ENCODE assay signal across 1 cellular context in the genomic region with DNA sequence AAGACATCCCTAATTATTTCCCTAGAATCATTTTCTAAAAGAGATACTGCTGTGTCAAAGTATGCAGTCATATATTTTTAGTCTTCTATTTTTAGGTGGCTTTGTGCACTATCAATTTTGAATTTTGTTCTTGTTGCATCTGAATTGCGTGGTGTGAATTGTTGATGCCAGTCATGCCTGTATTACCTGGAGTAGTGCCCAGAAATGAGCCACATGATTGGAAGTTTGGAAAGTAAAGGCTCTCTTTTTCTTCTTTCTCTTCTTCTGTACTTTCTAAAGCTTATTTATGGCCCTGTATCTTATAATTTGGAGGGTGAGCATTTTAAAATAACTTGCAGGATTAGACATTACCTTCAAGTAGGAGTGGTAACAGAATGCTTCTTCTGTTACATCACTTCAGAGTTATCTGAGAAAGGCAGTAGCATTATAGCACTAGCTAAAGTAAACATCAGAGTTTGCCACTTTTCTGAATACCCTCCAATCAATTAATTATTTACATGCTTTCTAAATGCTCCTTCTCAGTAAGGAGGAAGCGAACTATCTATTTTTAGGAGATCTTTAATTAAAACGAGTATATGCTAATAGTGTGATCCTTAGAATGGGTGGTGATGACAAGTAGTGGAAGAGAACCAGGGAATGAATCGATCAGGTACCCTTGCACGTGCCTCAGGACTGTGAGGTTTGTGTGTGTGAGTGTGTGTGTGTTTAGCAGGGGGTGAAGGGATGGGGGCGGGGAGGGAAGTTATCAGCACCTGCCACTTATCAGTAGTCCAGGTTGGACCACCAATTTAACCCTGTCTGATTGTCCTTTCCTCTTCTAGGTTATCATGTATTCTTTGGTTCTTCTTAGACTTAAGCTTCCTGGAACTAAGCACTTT.
A peak's percentile ranks its signal among the peaks of the same experiment; 100 is the strongest.
TF ChIP-seq lines count a peak whose summit lies in the region.

No MANE protein-coding gene starts in this region.

TF ChIP-seq in K562, 482 proteins besides CTCF, POLR2A, EP300 and RAD21 (continued from another document):
- TF ChIP-seq TCF7 (IDR thresholded peaks at IDR 0.05; ENCODE audit: borderline replicate concordance) (no peak), GABPB2 (CRISPR knock-in tag; conservative IDR thresholded peaks at IDR 0.05) (no peak), RBM17 (IDR thresholded peaks at IDR 0.05; ENCODE audit: borderline replicate concordance, low read depth, low read length) (no peak), ERF (CRISPR knock-in tag; IDR thresholded peaks at IDR 0.05) (no peak), ZNF408 (CRISPR knock-in tag; IDR thresholded peaks at IDR 0.05; ENCODE audit: low read depth) (no peak), SP2 (IDR thresholded peaks at IDR 0.05; ENCODE audit: extremely low read depth, low read depth, low read length, poor library complexity, severe bottlenecking) (no peak), RNF2 (IDR thresholded peaks at IDR 0.05) (no peak), PPARD (CRISPR knock-in tag; IDR thresholded peaks at IDR 0.05) (no peak), HMG20A (CRISPR knock-in tag; conservative IDR thresholded peaks at IDR 0.05) (no peak), CBFA2T3 (IDR thresholded peaks at IDR 0.05) (peak; percentile 67), KLF6 (CRISPR knock-in tag; IDR thresholded peaks at IDR 0.05; ENCODE audit: borderline replicate concordance) (no peak), ZFP36 (IDR thresholded peaks at IDR 0.05; ENCODE audit: low read depth, low read length, partially characterized antibody) (no peak), MTA3 (IDR thresholded peaks at IDR 0.05; ENCODE audit: borderline replicate concordance) (no peak), MYBL2 (IDR thresholded peaks at IDR 0.05; ENCODE audit: low read depth) (no peak), MYBL2 (CRISPR knock-in tag; IDR thresholded peaks at IDR 0.05; ENCODE audit: borderline replicate concordance) (no peak), ZC3H4 (CRISPR knock-in tag; IDR thresholded peaks at IDR 0.05; ENCODE audit: borderline replicate concordance) (no peak), ZNF263 (CRISPR knock-in tag; IDR thresholded peaks at IDR 0.05; ENCODE audit: borderline replicate concordance) (no peak), KDM1A (IDR thresholded peaks at IDR 0.05) (0 out of 4 replicates have a peak, but pooled peaks of 1 of the 2 experiments have one; percentile 15), MAZ (CRISPR knock-in tag; conservative IDR thresholded peaks at IDR 0.05 in 1 of 2, IDR thresholded peaks at IDR 0.05 in 1 of 2) (no peak), ZNF282 (CRISPR knock-in tag; IDR thresholded peaks at IDR 0.05) (no peak), CEBPB (tag; IDR thresholded peaks at IDR 0.05) (no peak), CBFB (CRISPR knock-in tag; IDR thresholded peaks at IDR 0.05) (no peak), NCOR1 (IDR thresholded peaks at IDR 0.05) (peak; percentile 12; the same call in 1 of the 2 replicates), SOX6 (IDR thresholded peaks at IDR 0.05) (peak; percentile 42; the same call in 1 of the 2 replicates), ZNF253 (CRISPR knock-in tag; conservative IDR thresholded peaks at IDR 0.05) (no peak), TEAD2 (tag; IDR thresholded peaks at IDR 0.05) (no peak), NELFE (IDR thresholded peaks at IDR 0.05; ENCODE audit: insufficient read depth, insufficient read length) (no peak), ZNF766 (CRISPR knock-in tag; conservative IDR thresholded peaks at IDR 0.05) (no peak), CREBBP (IDR thresholded peaks at IDR 0.05; ENCODE audit: low read depth, low read length) (no peak), THRAP3 (IDR thresholded peaks at IDR 0.05; ENCODE audit: borderline replicate concordance) (no peak), ZBTB1 (CRISPR knock-in tag; IDR thresholded peaks at IDR 0.05; ENCODE audit: borderline replicate concordance, low read depth) (no peak), NUFIP1 (IDR thresholded peaks at IDR 0.05; ENCODE audit: partially characterized antibody) (no peak)
- TF ChIP-seq, protein P1, sequence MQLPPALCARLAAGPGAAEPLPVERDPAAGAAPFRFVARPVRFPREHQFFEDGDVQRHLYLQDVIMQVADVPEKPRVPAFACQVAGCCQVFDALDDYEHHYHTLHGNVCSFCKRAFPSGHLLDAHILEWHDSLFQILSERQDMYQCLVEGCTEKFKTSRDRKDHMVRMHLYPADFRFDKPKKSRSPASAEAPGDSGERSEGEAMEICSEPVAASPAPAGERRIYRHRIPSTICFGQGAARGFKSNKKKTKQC (CRISPR knock-in tag; IDR thresholded peaks at IDR 0.05): no peak
- TF ChIP-seq, protein P2, sequence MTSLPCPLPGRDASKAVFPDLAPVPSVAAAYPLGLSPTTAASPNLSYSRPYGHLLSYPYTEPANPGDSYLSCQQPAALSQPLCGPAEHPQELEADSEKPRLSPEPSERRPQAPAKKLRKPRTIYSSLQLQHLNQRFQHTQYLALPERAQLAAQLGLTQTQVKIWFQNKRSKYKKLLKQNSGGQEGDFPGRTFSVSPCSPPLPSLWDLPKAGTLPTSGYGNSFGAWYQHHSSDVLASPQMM (CRISPR knock-in tag; IDR thresholded peaks at IDR 0.05): no peak
- TF ChIP-seq, protein P3, sequence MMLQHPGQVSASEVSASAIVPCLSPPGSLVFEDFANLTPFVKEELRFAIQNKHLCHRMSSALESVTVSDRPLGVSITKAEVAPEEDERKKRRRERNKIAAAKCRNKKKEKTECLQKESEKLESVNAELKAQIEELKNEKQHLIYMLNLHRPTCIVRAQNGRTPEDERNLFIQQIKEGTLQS (IDR thresholded peaks at IDR 0.05): 0 out of 2 replicates have a peak, but pooled peaks have one; percentile 17
- TF ChIP-seq, protein P3 (CRISPR knock-in tag; conservative IDR thresholded peaks at IDR 0.05): no peak
- TF ChIP-seq, protein P4, sequence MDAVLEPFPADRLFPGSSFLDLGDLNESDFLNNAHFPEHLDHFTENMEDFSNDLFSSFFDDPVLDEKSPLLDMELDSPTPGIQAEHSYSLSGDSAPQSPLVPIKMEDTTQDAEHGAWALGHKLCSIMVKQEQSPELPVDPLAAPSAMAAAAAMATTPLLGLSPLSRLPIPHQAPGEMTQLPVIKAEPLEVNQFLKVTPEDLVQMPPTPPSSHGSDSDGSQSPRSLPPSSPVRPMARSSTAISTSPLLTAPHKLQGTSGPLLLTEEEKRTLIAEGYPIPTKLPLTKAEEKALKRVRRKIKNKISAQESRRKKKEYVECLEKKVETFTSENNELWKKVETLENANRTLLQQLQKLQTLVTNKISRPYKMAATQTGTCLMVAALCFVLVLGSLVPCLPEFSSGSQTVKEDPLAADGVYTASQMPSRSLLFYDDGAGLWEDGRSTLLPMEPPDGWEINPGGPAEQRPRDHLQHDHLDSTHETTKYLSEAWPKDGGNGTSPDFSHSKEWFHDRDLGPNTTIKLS (IDR thresholded peaks at IDR 0.05; ENCODE audit: borderline replicate concordance, low read depth): no peak
- TF ChIP-seq, protein P5, sequence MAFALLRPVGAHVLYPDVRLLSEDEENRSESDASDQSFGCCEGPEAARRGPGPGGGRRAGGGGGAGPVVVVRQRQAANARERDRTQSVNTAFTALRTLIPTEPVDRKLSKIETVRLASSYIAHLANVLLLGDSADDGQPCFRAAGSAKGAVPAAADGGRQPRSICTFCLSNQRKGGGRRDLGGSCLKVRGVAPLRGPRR (CRISPR knock-in tag; IDR thresholded peaks at IDR 0.05): no peak
- TF ChIP-seq, protein P6, sequence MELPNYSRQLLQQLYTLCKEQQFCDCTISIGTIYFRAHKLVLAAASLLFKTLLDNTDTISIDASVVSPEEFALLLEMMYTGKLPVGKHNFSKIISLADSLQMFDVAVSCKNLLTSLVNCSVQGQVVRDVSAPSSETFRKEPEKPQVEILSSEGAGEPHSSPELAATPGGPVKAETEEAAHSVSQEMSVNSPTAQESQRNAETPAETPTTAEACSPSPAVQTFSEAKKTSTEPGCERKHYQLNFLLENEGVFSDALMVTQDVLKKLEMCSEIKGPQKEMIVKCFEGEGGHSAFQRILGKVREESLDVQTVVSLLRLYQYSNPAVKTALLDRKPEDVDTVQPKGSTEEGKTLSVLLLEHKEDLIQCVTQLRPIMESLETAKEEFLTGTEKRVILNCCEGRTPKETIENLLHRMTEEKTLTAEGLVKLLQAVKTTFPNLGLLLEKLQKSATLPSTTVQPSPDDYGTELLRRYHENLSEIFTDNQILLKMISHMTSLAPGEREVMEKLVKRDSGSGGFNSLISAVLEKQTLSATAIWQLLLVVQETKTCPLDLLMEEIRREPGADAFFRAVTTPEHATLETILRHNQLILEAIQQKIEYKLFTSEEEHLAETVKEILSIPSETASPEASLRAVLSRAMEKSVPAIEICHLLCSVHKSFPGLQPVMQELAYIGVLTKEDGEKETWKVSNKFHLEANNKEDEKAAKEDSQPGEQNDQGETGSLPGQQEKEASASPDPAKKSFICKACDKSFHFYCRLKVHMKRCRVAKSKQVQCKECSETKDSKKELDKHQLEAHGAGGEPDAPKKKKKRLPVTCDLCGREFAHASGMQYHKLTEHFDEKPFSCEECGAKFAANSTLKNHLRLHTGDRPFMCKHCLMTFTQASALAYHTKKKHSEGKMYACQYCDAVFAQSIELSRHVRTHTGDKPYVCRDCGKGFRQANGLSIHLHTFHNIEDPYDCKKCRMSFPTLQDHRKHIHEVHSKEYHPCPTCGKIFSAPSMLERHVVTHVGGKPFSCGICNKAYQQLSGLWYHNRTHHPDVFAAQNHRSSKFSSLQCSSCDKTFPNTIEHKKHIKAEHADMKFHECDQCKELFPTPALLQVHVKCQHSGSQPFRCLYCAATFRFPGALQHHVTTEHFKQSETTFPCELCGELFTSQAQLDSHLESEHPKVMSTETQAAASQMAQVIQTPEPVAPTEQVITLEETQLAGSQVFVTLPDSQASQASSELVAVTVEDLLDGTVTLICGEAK (IDR thresholded peaks at IDR 0.05): no peak
- TF ChIP-seq, protein P6 (CRISPR knock-in tag; IDR thresholded peaks at IDR 0.05): no peak
- TF ChIP-seq, protein P7, sequence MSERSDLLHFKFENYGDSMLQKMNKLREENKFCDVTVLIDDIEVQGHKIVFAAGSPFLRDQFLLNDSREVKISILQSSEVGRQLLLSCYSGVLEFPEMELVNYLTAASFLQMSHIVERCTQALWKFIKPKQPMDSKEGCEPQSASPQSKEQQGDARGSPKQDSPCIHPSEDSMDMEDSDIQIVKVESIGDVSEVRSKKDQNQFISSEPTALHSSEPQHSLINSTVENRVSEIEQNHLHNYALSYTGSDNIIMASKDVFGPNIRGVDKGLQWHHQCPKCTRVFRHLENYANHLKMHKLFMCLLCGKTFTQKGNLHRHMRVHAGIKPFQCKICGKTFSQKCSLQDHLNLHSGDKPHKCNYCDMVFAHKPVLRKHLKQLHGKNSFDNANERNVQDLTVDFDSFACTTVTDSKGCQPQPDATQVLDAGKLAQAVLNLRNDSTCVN (CRISPR knock-in tag; IDR thresholded peaks at IDR 0.05): no peak
